20 cellular contexts compared by ENCODE assay signal in genomic region chr2:118779362-118779761, GRCh38.
A peak's percentile ranks its signal among the peaks of the same experiment; 100 is the strongest.
DNase-seq lines count a peak whose midpoint lies in the region; ATAC-seq and TF ChIP-seq lines count a peak whose summit lies in the region.
"Had no signal": no experiment of that assay in that cellular context is flagged by ENCODE, and none has a peak within 500 bp of the region (broad histone marks: within the 10 kb centered on the region; RNA-seq: fewer than 3 reads in every experiment).

No MANE protein-coding gene starts in this region.

- H4K20me1 ChIP-seq in GM23248 (ENCODE audit: insufficient read depth) = no peaks in the 10 kb centered on the region

- no peaks in the 10 kb centered on the region for H3K27me3 ChIP-seq in GM23248 (replicated peaks; ENCODE audit: insufficient read depth)
- peaks cover 16% of the 10 kb centered on the region for H3K27me3 ChIP-seq in foreskin keratinocyte

- no peak overlapping the region for H3K27ac ChIP-seq in GM23248
- no peak overlapping the region for H3K27ac ChIP-seq in foreskin keratinocyte
- H3K27ac ChIP-seq: 22Rv1, C4-2B had no signal

- ATAC-seq in foreskin keratinocyte (no peak), HG03460 (IDR thresholded peaks at IDR 0.05; ENCODE audit: unreplicated experiment) (no peak)
- ATAC-seq: GM12878, K562 had no signal

- no peaks in the 10 kb centered on the region for H3K36me3 ChIP-seq in GM23248 (ENCODE audit: low read depth)
- H3K36me3 ChIP-seq: HAP-1 had no signal

- H3K4me2 ChIP-seq in GM23248 (ENCODE audit: unreplicated experiment) = no peak overlapping the region

- no peak overlapping the region for H3K4me3 ChIP-seq in GM23248
- H3K4me3 ChIP-seq: GM12878, HAP-1, K562 had no signal

- 0 out of 2 replicates have a peak, but pooled peaks cover 4% of the 10 kb centered on the region for H3K4me1 ChIP-seq in GM23248 (ENCODE audit: insufficient read depth)
- H3K4me1 ChIP-seq in foreskin keratinocyte = no peaks in the 10 kb centered on the region

- no peak overlapping the region for H2AFZ ChIP-seq in GM23248

- WGBS in GM23248 (ENCODE audit: low coverage in 1 of 2, low lambda C conversion rate in 2 of 2, missing lambda C conversion rate in 2 of 2), 2 experiments = 35 to 55% methylated on average over 1 of the region's 1 CpG

- no peaks in the 10 kb centered on the region for H3K9me3 ChIP-seq in GM23248 (ENCODE audit: low read depth)
- H3K9me3 ChIP-seq: Caco-2, HAP-1 had no signal

- TF ChIP-seq CTCF in foreskin keratinocyte (conservative IDR thresholded peaks at IDR 0.05) = no peak

- H3K79me2 ChIP-seq in GM23248 (ENCODE audit: insufficient read depth) = no peaks in the 10 kb centered on the region

- in situ Hi-C loops in GM23248 (cut with MboI) = no loop called here

- DNase-seq in AG08395 (ENCODE audit: low spot score) (peak; percentile 56), GM23248 (peak; percentile 63), epidermal melanocyte (ENCODE audit: insufficient read length, low spot score) (peak; percentile 53), fibroblast of peridontal ligament (ENCODE audit: extremely low read depth) (peak; percentile 30), GM19238 (ENCODE audit: insufficient read length, low spot score) (no peak), DMS53 treated with DMSO at 0.1 percent for 48 hours (lab: John Stamatoyannopoulos, UW; ENCODE audit: unreplicated experiment) (no peak), foreskin keratinocyte (no peak)
- DNase-seq: AML-193; Caco-2; CD4-positive, alpha-beta T cell; DMS153; DMS79 treated with DMSO at 0.1 percent for 48 hours; GF-D8; IMR-90 had no signal

- H3K9ac ChIP-seq in GM23248 = no peak overlapping the region

- no peaks in the 10 kb centered on the region for H3K9me2 ChIP-seq in GM23248 (ENCODE audit: insufficient read depth)

- peaks cover 7% of the 10 kb centered on the region for H3F3A ChIP-seq in GM23248 (ENCODE audit: insufficient read depth)

Comparison
In these comparisons a context has a peak if more than half of its experiments do, and no peak if none do; other contexts are left out.
1. DNase-seq: peak in AG08395 (single experiment), GM23248 (single experiment), epidermal melanocyte (single experiment) and fibroblast of peridontal ligament (single experiment); none in GM19238 (single experiment), DMS53 treated with DMSO at 0.1 percent for 48 hours (single experiment) and foreskin keratinocyte (0 of 2).